8 cellular contexts compared by ENCODE assay signal in the genomic region with DNA sequence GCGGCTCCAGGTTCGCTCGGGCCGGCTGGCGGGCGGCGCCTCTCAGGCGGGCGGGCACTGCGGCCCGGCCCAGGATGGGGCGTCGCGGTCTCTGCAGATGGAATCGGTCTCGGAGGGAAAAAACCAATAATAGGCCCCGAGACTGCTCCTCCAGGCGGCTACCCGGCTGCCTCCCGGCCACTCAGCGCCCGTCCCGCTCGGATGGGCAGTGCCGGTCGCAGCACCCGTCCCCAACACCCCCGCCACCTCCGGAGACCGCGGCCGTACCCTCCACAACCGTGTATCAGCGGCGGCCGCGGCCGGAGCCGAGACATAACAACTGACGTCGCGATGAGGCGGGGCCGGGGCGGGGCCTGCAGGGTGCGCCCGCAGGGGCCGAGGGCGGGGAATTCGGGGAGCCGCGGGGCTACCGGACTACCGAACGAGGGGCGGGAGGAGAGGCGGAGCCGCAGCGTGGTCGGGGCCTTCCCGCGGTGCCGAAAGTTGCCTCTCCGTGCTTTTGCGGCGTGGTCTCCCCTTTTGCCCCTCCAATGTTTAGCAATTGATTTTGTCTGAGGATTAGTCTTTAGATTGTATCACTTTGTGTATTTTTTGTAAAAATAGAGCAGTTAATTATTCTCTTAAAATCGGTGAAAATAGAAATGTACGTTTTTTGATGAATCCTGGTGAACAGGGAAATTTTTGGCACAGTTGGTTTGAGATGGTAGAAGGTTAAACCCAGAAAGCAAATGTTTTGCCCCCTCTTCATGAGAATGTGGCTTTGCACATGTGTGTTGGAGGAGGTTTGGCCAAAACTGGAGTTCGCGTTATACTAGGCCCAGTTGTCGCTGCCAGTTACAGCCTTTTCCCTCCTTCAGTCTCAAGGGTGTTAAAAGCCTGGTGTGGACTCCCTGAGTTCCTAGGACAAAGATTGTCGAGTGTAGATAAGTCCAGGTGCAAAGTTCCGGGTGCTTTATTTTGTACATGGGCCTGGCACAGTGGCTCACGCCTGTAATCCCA. TPM values are rescaled to one million over a fixed set of nuclear protein-coding genes. Genes with fewer than 3 reads are reported as not detected.
DNase-seq lines count a peak whose midpoint lies in the region; ATAC-seq lines count a peak whose summit lies in the region.

A gene with protein sequence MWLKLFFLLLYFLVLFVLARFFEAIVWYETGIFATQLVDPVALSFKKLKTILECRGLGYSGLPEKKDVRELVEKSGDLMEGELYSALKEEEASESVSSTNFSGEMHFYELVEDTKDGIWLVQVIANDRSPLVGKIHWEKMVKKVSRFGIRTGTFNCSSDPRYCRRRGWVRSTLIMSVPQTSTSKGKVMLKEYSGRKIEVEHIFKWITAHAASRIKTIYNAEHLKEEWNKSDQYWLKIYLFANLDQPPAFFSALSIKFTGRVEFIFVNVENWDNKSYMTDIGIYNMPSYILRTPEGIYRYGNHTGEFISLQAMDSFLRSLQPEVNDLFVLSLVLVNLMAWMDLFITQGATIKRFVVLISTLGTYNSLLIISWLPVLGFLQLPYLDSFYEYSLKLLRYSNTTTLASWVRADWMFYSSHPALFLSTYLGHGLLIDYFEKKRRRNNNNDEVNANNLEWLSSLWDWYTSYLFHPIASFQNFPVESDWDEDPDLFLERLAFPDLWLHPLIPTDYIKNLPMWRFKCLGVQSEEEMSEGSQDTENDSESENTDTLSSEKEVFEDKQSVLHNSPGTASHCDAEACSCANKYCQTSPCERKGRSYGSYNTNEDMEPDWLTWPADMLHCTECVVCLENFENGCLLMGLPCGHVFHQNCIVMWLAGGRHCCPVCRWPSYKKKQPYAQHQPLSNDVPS (minus strand): TSS at position 317 of the 999 bp plus-strand sequence. CDS start 979 bp downstream, outside the sequence.

- H3K36me3 Mint-ChIP-seq in naive thymus-derived CD4-positive, alpha-beta T cell = peaks cover 0 to 12% (median 5%) of the 10 kb centered on the region in 5 donors
- peaks cover 10% of the 10 kb centered on the region for H3K36me3 Mint-ChIP-seq in stimulated activated memory B cell treated with anti-CD40 and anti-IgM and Interleukin-4, amounts not matched to agents 10 μg/mL and 1 μg/mL and 100 μg/mL, for 72 hours

- H3K4me1 ChIP-seq in Karpas-422 (ENCODE audit: low read length) = peaks cover 26% of the 10 kb centered on the region
- peaks cover 11 to 17% of the 10 kb centered on the region in 2 donors for H3K4me1 ChIP-seq in naive thymus-derived CD4-positive, alpha-beta T cell (ENCODE audit: control insufficient read depth in 2 of 2, insufficient read depth in 2 of 2, low read length in 2 of 2)

- peak within 1 kb of the TSS; percentile 82 for H3K4me2 ChIP-seq in Karpas-422 (ENCODE audit: low read depth, low read length, poor library complexity, severe bottlenecking)

- peak within 1 kb of the TSS; percentile 75 for H2AFZ ChIP-seq in Karpas-422 (ENCODE audit: low read length)

- no peaks in the 10 kb centered on the region for H3K9me2 ChIP-seq in Karpas-422 (replicated peaks; ENCODE audit: insufficient read depth, low read length)

- H3K79me2 ChIP-seq in Karpas-422 (ENCODE audit: low read length) = peaks cover 40% of the 10 kb centered on the region

- POLR2A ChIA-PET in naive thymus-derived CD4-positive, alpha-beta T cell (lab: Charles Lee) = interaction anchor here (0.5 to 2.4 kb wide), 4 partner anchors 31 to 182 kb away, joined by 3 to 26 read pairs (median 5); partner anchors contain the start of gene KDM3A

- DNase-seq in DMS79 treated with DMSO at 0.1 percent for 48 hours (lab: John Stamatoyannopoulos, UW) (peak; percentile 80), Karpas-422 (peak; percentile 98), RPMI8226 (peak; percentile 96), fibroblast of gingiva (ENCODE audit: low read depth) (peak; percentile 92)
- DNase-seq in activated T-helper 1 cell treated with anti-CD3 and anti-CD28 coated beads, Interleukin-2, amount 50 U/mL, for 16 hours (ENCODE audit: low read depth in 1 of 2, low spot score in 1 of 2) = peak; percentile 85 to 91
- DNase-seq in naive thymus-derived CD4-positive, alpha-beta T cell = peak; percentile 83 to 97 (median 88)

- ATAC-seq in GM21737 (IDR thresholded peaks at IDR 0.05; ENCODE audit: unreplicated experiment) = peak; percentile 83
- ATAC-seq in naive thymus-derived CD4-positive, alpha-beta T cell = peak; percentile 93
- peak; percentile 94 for ATAC-seq in stimulated activated memory B cell treated with anti-CD40 and anti-IgM and Interleukin-4, amounts not matched to agents 10 μg/mL and 1 μg/mL and 100 μg/mL, for 72 hours

- no peaks in the 10 kb centered on the region for H3K27me3 ChIP-seq in Karpas-422 (ENCODE audit: low read length)
- no peaks in the 10 kb centered on the region for H3K27me3 ChIP-seq in naive thymus-derived CD4-positive, alpha-beta T cell (ENCODE audit: control insufficient read depth in 2 of 2, insufficient read depth in 2 of 2, low read length in 2 of 2)

- H3K4me3 Mint-ChIP-seq in naive thymus-derived CD4-positive, alpha-beta T cell = peak within 1 kb of the TSS; percentile 86 to 99 (median 93)
- peak within 1 kb of the TSS; percentile 92 for H3K4me3 Mint-ChIP-seq in stimulated activated memory B cell treated with anti-CD40 and anti-IgM and Interleukin-4, amounts not matched to agents 10 μg/mL and 1 μg/mL and 100 μg/mL, for 72 hours

- CTCF ChIA-PET in naive thymus-derived CD4-positive, alpha-beta T cell (lab: Charles Lee) = interaction anchor here (1.2 kb wide), 1 partner anchor 68 kb away, joined by 4 read pairs; no protein-coding TSS in a partner anchor

- H3K4me3 ChIP-seq in Karpas-422 (ENCODE audit: low read length) = peak within 1 kb of the TSS; percentile 77
- H3K4me3 ChIP-seq in naive thymus-derived CD4-positive, alpha-beta T cell (ENCODE audit: low read length) = peak within 1 kb of the TSS; percentile 85

- H3K36me3 ChIP-seq in Karpas-422 (ENCODE audit: insufficient read depth, low read length) = peaks cover 13% of the 10 kb centered on the region
- no peaks in the 10 kb centered on the region for H3K36me3 ChIP-seq in naive thymus-derived CD4-positive, alpha-beta T cell (ENCODE audit: control insufficient read depth in 2 of 3, insufficient read depth in 3 of 3, low read length in 3 of 3)

- H3K9me3 ChIP-seq in Karpas-422 (ENCODE audit: low read length) = no peaks in the 10 kb centered on the region
- H3K9me3 ChIP-seq in naive thymus-derived CD4-positive, alpha-beta T cell (ENCODE audit: control insufficient read depth in 2 of 3, low read length in 3 of 3) = no peaks in the 10 kb centered on the region

- H3K27me3 Mint-ChIP-seq in naive thymus-derived CD4-positive, alpha-beta T cell = peaks cover 0 to 30% (median 0%) of the 10 kb centered on the region in 5 donors
- peaks cover 2% of the 10 kb centered on the region for H3K27me3 Mint-ChIP-seq in stimulated activated memory B cell treated with anti-CD40 and anti-IgM and Interleukin-4, amounts not matched to agents 10 μg/mL and 1 μg/mL and 100 μg/mL, for 72 hours

- H3K9ac ChIP-seq in Karpas-422 (ENCODE audit: low read length) = peak within 1 kb of the TSS; percentile 84

- H3K4me1 Mint-ChIP-seq in naive thymus-derived CD4-positive, alpha-beta T cell = peaks cover 21 to 42% (median 35%) of the 10 kb centered on the region in 7 donors
- H3K4me1 Mint-ChIP-seq in stimulated activated memory B cell treated with anti-CD40 and anti-IgM and Interleukin-4, amounts not matched to agents 10 μg/mL and 1 μg/mL and 100 μg/mL, for 72 hours = peaks cover 17% of the 10 kb centered on the region

- peak within 1 kb of the TSS; percentile 90 to 99 (median 94) for H3K27ac Mint-ChIP-seq in naive thymus-derived CD4-positive, alpha-beta T cell
- peak within 1 kb of the TSS; percentile 99 for H3K27ac Mint-ChIP-seq in stimulated activated memory B cell treated with anti-CD40 and anti-IgM and Interleukin-4, amounts not matched to agents 10 μg/mL and 1 μg/mL and 100 μg/mL, for 72 hours

- H3K9me3 Mint-ChIP-seq in naive thymus-derived CD4-positive, alpha-beta T cell = peaks cover 0 to 2% (median 0%) of the 10 kb centered on the region in 11 donors
- no peaks in the 10 kb centered on the region for H3K9me3 Mint-ChIP-seq in stimulated activated memory B cell treated with anti-CD40 and anti-IgM and Interleukin-4, amounts not matched to agents 10 μg/mL and 1 μg/mL and 100 μg/mL, for 72 hours

- H3K27ac ChIP-seq in Karpas-422 (ENCODE audit: low read length) = peak within 1 kb of the TSS; percentile 72
- peak within 1 kb of the TSS; percentile 97 for H3K27ac ChIP-seq in naive thymus-derived CD4-positive, alpha-beta T cell (ENCODE audit: low read depth, low read length)

- intact Hi-C loops in naive thymus-derived CD4-positive, alpha-beta T cell (cut with micrococcal nuclease) = loop anchor here (1.0 to 5.0 kb wide), 13 partner anchors 10 to 1652 kb away; partner anchors contain the start of genes CHMP3 (in 2 of the 2), IMMT (in 2 of the 2), KCMF1 (in 1 of the 2) and KDM3A (in 1 of the 2)

- H4K20me1 ChIP-seq in Karpas-422 (ENCODE audit: insufficient read depth, low read depth, low read length) = no peaks in the 10 kb centered on the region; the same call in 1 of the 2 replicates

RNA-seq across cellular contexts. Expression of the gene that starts here (rescaled TPM):
- 22.7 and 37.8 TPM in 2 replicates for total RNA-seq in Karpas-422 (2014; rRNA removed; shearing (Covaris generic); ENCODE audit: low replicate concordance)
- total RNA-seq in naive thymus-derived CD4-positive, alpha-beta T cell = 10 to 100 TPM; 15.6 to 71.2 (median 37.8) TPM
- polyA plus RNA-seq in naive thymus-derived CD4-positive, alpha-beta T cell = 1 to 10 TPM; 2.3 to 2.8 TPM

Comparison
In these comparisons a context has a peak if more than half of its experiments do, and no peak if none do; other contexts are left out.
1. Peak in every context shown above with its lines: DNase-seq, ATAC-seq, H3K4me3 ChIP-seq and H3K27ac ChIP-seq.